In genomic region chr19:44668985-44669764, GRCh38 we compare ENCODE assay signal across 29 cellular contexts. TPM values are rescaled to one million over a fixed set of nuclear protein-coding genes. Genes with fewer than 3 reads are reported as not detected.
DNase-seq lines count a peak whose midpoint lies in the region; ATAC-seq and TF ChIP-seq lines count a peak whose summit lies in the region.
"Had no signal": no experiment of that assay in that cellular context is flagged by ENCODE, and none has a peak within 500 bp of the region (broad histone marks: within the 10 kb centered on the region; RNA-seq: fewer than 3 reads in every experiment).

No MANE protein-coding gene starts in this region.

- H3K27me3 Mint-ChIP-seq in Calu3 (ENCODE audit: unreplicated experiment) = no peaks in the 10 kb centered on the region
- no peaks in the 10 kb centered on the region for H3K27me3 Mint-ChIP-seq in activated CD8-positive, alpha-beta T cell treated with anti-CD3 and anti-CD28 coated beads for 36 hours
- no peaks in the 10 kb centered on the region for H3K27me3 Mint-ChIP-seq in glutamatergic neuron (ENCODE audit: unreplicated experiment)
- H3K27me3 Mint-ChIP-seq: activated CD4-positive, alpha-beta T cell treated with anti-CD3 and anti-CD28 coated beads, Interleukin-2, amount 10 ng/mL, durations not matched to agents 24 days and 14 days; naive thymus-derived CD4-positive, alpha-beta T cell had no signal

- H3K4me3 Mint-ChIP-seq in Calu3 (ENCODE audit: low read depth, unreplicated experiment) = no peak overlapping the region
- no peak overlapping the region for H3K4me3 Mint-ChIP-seq in activated CD8-positive, alpha-beta T cell treated with anti-CD3 and anti-CD28 coated beads for 36 hours
- no peak overlapping the region for H3K4me3 Mint-ChIP-seq in glutamatergic neuron (ENCODE audit: unreplicated experiment)
- H3K4me3 Mint-ChIP-seq: activated CD4-positive, alpha-beta T cell treated with anti-CD3 and anti-CD28 coated beads, Interleukin-2, amount 10 ng/mL, durations not matched to agents 24 days and 14 days; GM23338; mesothelial cell of epicardium; naive thymus-derived CD4-positive, alpha-beta T cell had no signal

- no peaks in the 10 kb centered on the region for H3K79me2 ChIP-seq in Karpas-422 (ENCODE audit: low read length)

- H3K4me1 ChIP-seq in Karpas-422 (ENCODE audit: low read length) (no peaks in the 10 kb centered on the region), right lobe of liver (no peaks in the 10 kb centered on the region)
- H3K4me1 ChIP-seq: Caco-2, psoas muscle, upper lobe of left lung had no signal

- no peaks in the 10 kb centered on the region for H3K9me2 ChIP-seq in Karpas-422 (replicated peaks; ENCODE audit: insufficient read depth, low read length)

- TF ChIP-seq POLR2A in right lobe of liver (IDR thresholded peaks at IDR 0.05) = no peak

- 38% methylated on average over 2 of the region's 2 CpGs for WGBS in right lobe of liver (ENCODE audit: insufficient coverage, low coverage, low lambda C conversion rate, missing lambda C conversion rate)

- H3K27me3 ChIP-seq in Karpas-422 (ENCODE audit: low read length) (no peaks in the 10 kb centered on the region), right lobe of liver (no peaks in the 10 kb centered on the region)
- H3K27me3 ChIP-seq: upper lobe of left lung had no signal

- ATAC-seq in activated CD8-positive, alpha-beta T cell treated with anti-CD3 and anti-CD28 coated beads for 36 hours = peak; percentile 52
- peak; percentile 5 to 38 (median 16) for ATAC-seq in right lobe of liver
- ATAC-seq: GM23338; left ventricle myocardium superior; naive thymus-derived CD4-positive, alpha-beta T cell had no signal

- H3K4me3 ChIP-seq in Karpas-422 (ENCODE audit: low read length) (no peak overlapping the region), right lobe of liver (no peak overlapping the region)
- H3K4me3 ChIP-seq: GM23338, psoas muscle, upper lobe of left lung had no signal

- H3K36me3 ChIP-seq in Karpas-422 (ENCODE audit: insufficient read depth, low read length) = no peaks in the 10 kb centered on the region
- H3K36me3 ChIP-seq in right lobe of liver = no peaks in the 10 kb centered on the region

- DNase-seq in Calu3 (no peak), Karpas-422 (peak; percentile 19), right lobe of liver (no peak), D341Med (ENCODE audit: low spot score) (no peak), glutamatergic neuron (no peak)
- DNase-seq in activated CD8-positive, alpha-beta T cell treated with anti-CD3 and anti-CD28 coated beads for 36 hours = no peak
- DNase-seq in stimulated activated CD4-positive, alpha-beta T cell treated with anti-CD3 and anti-CD28 coated beads, Interleukin-1b, Interleukin-23, amount 100 ng/mL, for 48 hours = no peak
- DNase-seq: activated CD4-positive, alpha-beta T cell treated with anti-CD3 and anti-CD28 coated beads, Interleukin-2, amount 10 ng/mL, durations not matched to agents 24 days and 14 days; activated CD8-positive, alpha-beta memory T cell treated with anti-CD3 and anti-CD28 coated beads, Interleukin-2, amount 50 U/mL, for 4 hours; C1 segment of cervical spinal cord; Caco-2; cerebellar nuclear complex; left ventricle myocardium superior; naive thymus-derived CD4-positive, alpha-beta T cell; NCI-H1092; NCI-H1694 treated with DMSO at 0.1 percent for 48 hours; NCI-H2171; NCI-H524 treated with DMSO at 0.1 percent for 48 hours; nucleus accumbens; psoas muscle; SHP77 treated with DMSO at 0.1 percent for 48 hours; upper lobe of left lung had no signal

- H3K9me3 Mint-ChIP-seq in Calu3 (ENCODE audit: low read depth, unreplicated experiment) = no peaks in the 10 kb centered on the region
- no peaks in the 10 kb centered on the region for H3K9me3 Mint-ChIP-seq in activated CD8-positive, alpha-beta T cell treated with anti-CD3 and anti-CD28 coated beads for 36 hours
- no peaks in the 10 kb centered on the region for H3K9me3 Mint-ChIP-seq in glutamatergic neuron (ENCODE audit: unreplicated experiment)
- H3K9me3 Mint-ChIP-seq: activated CD4-positive, alpha-beta T cell treated with anti-CD3 and anti-CD28 coated beads, Interleukin-2, amount 10 ng/mL, durations not matched to agents 24 days and 14 days; GM23338 had no signal

- H3K4me1 Mint-ChIP-seq in Calu3 (ENCODE audit: low read depth, unreplicated experiment) (peaks cover 9% of the 10 kb centered on the region), glutamatergic neuron (ENCODE audit: low read depth, unreplicated experiment) (no peaks in the 10 kb centered on the region)
- H3K4me1 Mint-ChIP-seq in activated CD8-positive, alpha-beta T cell treated with anti-CD3 and anti-CD28 coated beads for 36 hours (ENCODE audit: low read depth) = no peaks in the 10 kb centered on the region
- H3K4me1 Mint-ChIP-seq: activated CD4-positive, alpha-beta T cell treated with anti-CD3 and anti-CD28 coated beads, Interleukin-2, amount 10 ng/mL, durations not matched to agents 24 days and 14 days; GM23338; mesothelial cell of epicardium had no signal

- H3K9me3 ChIP-seq in Karpas-422 (ENCODE audit: low read length) = no peaks in the 10 kb centered on the region
- no peaks in the 10 kb centered on the region for H3K9me3 ChIP-seq in right lobe of liver
- H3K9me3 ChIP-seq: Caco-2, psoas muscle, upper lobe of left lung had no signal

- TF ChIP-seq CTCF in Calu3 (IDR thresholded peaks at IDR 0.05; ENCODE audit: unreplicated experiment) (no peak), right lobe of liver (IDR thresholded peaks at IDR 0.05) (no peak), glutamatergic neuron (IDR thresholded peaks at IDR 0.05; ENCODE audit: partially characterized antibody, unreplicated experiment) (no peak)
- TF ChIP-seq CTCF in activated CD8-positive, alpha-beta T cell treated with anti-CD3 and anti-CD28 coated beads for 36 hours (IDR thresholded peaks at IDR 0.05) = no peak

- H3K36me3 Mint-ChIP-seq in Calu3 (ENCODE audit: insufficient read depth, unreplicated experiment) (peaks cover 81% of the 10 kb centered on the region), glutamatergic neuron (ENCODE audit: unreplicated experiment) (no peaks in the 10 kb centered on the region)
- H3K36me3 Mint-ChIP-seq in activated CD8-positive, alpha-beta T cell treated with anti-CD3 and anti-CD28 coated beads for 36 hours (ENCODE audit: low read depth) = no peaks in the 10 kb centered on the region
- H3K36me3 Mint-ChIP-seq: mesothelial cell of epicardium; naive thymus-derived CD4-positive, alpha-beta T cell had no signal

- H3K9ac ChIP-seq in Karpas-422 (ENCODE audit: low read length) = no peak overlapping the region

- H2AFZ ChIP-seq in Karpas-422 (ENCODE audit: low read length) = no peak overlapping the region
- H2AFZ ChIP-seq: GM23338 had no signal

- CTCF ChIA-PET in Calu3 (lab: Charles Lee) = interaction anchor here (0.7 kb wide), 1 partner anchor 17 kb away, joined by 3 read pairs; no protein-coding TSS in a partner anchor
- CTCF ChIA-PET in activated CD8-positive, alpha-beta T cell treated with anti-CD3 and anti-CD28 coated beads for 36 hours (lab: Charles Lee) = interaction anchor here (0.6 to 1.0 kb wide), 2 partner anchors 11 to 12 kb away, joined by 3 read pairs; no protein-coding TSS in a partner anchor

- no peaks in the 10 kb centered on the region for H4K20me1 ChIP-seq in Karpas-422 (ENCODE audit: insufficient read depth, low read depth, low read length)

- BruUV-seq in Calu3 (replicated peaks; lab: Mats Ljungman, UMichigan) = no TSS peak

- intact Hi-C loops in Calu3 (cut with micrococcal nuclease; ENCODE audit: unreplicated experiment) (no loop called here), right lobe of liver (cut with DNase I) (no loop called here)
- intact Hi-C loops in activated CD8-positive, alpha-beta T cell treated with anti-CD3 and anti-CD28 coated beads for 36 hours (cut with micrococcal nuclease) = no loop called here

- H3K27ac Mint-ChIP-seq in Calu3 (ENCODE audit: unreplicated experiment) (peak overlapping the region; percentile 84), glutamatergic neuron (ENCODE audit: unreplicated experiment) (no peak overlapping the region)
- H3K27ac Mint-ChIP-seq in activated CD8-positive, alpha-beta T cell treated with anti-CD3 and anti-CD28 coated beads for 36 hours = no peak overlapping the region
- H3K27ac Mint-ChIP-seq: activated CD4-positive, alpha-beta T cell treated with anti-CD3 and anti-CD28 coated beads, Interleukin-2, amount 10 ng/mL, durations not matched to agents 24 days and 14 days; GM23338; mesothelial cell of epicardium had no signal

- no peak overlapping the region for H3K4me2 ChIP-seq in Karpas-422 (ENCODE audit: low read depth, low read length, poor library complexity, severe bottlenecking)
- H3K4me2 ChIP-seq: GM23338 had no signal

- POLR2A ChIA-PET in activated CD8-positive, alpha-beta T cell treated with anti-CD3 and anti-CD28 coated beads for 36 hours (lab: Charles Lee) = no interaction called here

- H3K27ac ChIP-seq in Karpas-422 (ENCODE audit: low read length) (no peak overlapping the region), right lobe of liver (no peak overlapping the region)
- H3K27ac ChIP-seq: psoas muscle, upper lobe of left lung, VCaP had no signal

RNA-seq across cellular contexts. Expression of gene CEACAM19, which starts 2.1 kb away (rescaled TPM):
- total RNA-seq in Calu3 (2022) = 66.2 and 67.8 TPM in 2 replicates
- total RNA-seq in Karpas-422 (2014; rRNA removed; shearing (Covaris generic); ENCODE audit: low replicate concordance) = not detected in 2 replicates
- 1 to 10 TPM in 1 of 2 experiments, under 1 TPM in 1; 0.63 to 1.3 TPM for total RNA-seq in activated CD8-positive, alpha-beta T cell treated with anti-CD3 and anti-CD28 coated beads for 36 hours
- 1 to 10 TPM; 3.3 to 9.0 (median 4.5) TPM for total RNA-seq in right lobe of liver
- 1.5 TPM for total RNA-seq in glutamatergic neuron (ENCODE audit: unreplicated experiment)

RNA-seq across cellular contexts. Expression of gene PVR, which starts 25.5 kb away (rescaled TPM):
- total RNA-seq in Calu3 (2022) (176 and 215 TPM in 2 replicates), right lobe of liver (10 to 100 TPM; 26.6 to 66.6 (median 55.5) TPM), glutamatergic neuron (ENCODE audit: unreplicated experiment) (14.8 TPM)
- not detected in 2 replicates for total RNA-seq in Karpas-422 (2014; rRNA removed; shearing (Covaris generic); ENCODE audit: low replicate concordance)
- total RNA-seq in activated CD8-positive, alpha-beta T cell treated with anti-CD3 and anti-CD28 coated beads for 36 hours = 1 to 10 TPM; 7.4 to 8.3 TPM

RNA-seq across cellular contexts. Expression of gene CEACAM16, which starts 29.8 kb away (rescaled TPM):
- total RNA-seq in Calu3 (2022) (0.38 TPM in 1 of 2 replicates, not detected in the other), right lobe of liver (not detected), glutamatergic neuron (ENCODE audit: unreplicated experiment) (not detected)
- total RNA-seq in Karpas-422 (2014; rRNA removed; shearing (Covaris generic); ENCODE audit: low replicate concordance) = not detected in 2 replicates
- not detected for total RNA-seq in activated CD8-positive, alpha-beta T cell treated with anti-CD3 and anti-CD28 coated beads for 36 hours
- total RNA-seq: activated CD4-positive, alpha-beta T cell treated with anti-CD3 and anti-CD28 coated beads, Interleukin-2, amount 10 ng/mL, durations not matched to agents 24 days and 14 days; Caco-2; Daoy; endothelial cell of umbilical vein; GM23338; left ventricle myocardium superior; LHCN-M2; mesothelial cell of epicardium; naive thymus-derived CD4-positive, alpha-beta T cell; psoas muscle; subcutaneous adipose tissue; upper lobe of left lung had no signal

RNA-seq across cellular contexts. Expression of gene IGSF23, which starts 55.8 kb away (rescaled TPM):
- not detected in 2 replicates for total RNA-seq in Calu3 (2022)
- total RNA-seq in Karpas-422 (2014; rRNA removed; shearing (Covaris generic); ENCODE audit: low replicate concordance) = not detected in 2 replicates
- not detected for total RNA-seq in activated CD8-positive, alpha-beta T cell treated with anti-CD3 and anti-CD28 coated beads for 36 hours
- 10 to 100 TPM in 3 of 6 experiments, 1 to 10 TPM in 3; 4.4 to 15.2 (median 9.0) TPM for total RNA-seq in right lobe of liver
- total RNA-seq in glutamatergic neuron (ENCODE audit: unreplicated experiment) = not detected
- total RNA-seq: activated CD4-positive, alpha-beta T cell treated with anti-CD3 and anti-CD28 coated beads, Interleukin-2, amount 10 ng/mL, durations not matched to agents 24 days and 14 days; Daoy; endothelial cell of umbilical vein; GM23338; left ventricle myocardium superior; LHCN-M2; mesothelial cell of epicardium; naive thymus-derived CD4-positive, alpha-beta T cell; subcutaneous adipose tissue; upper lobe of left lung had no signal
